1 cellular context compared by ENCODE assay signal in genomic region chr6:36546958-36547645, GRCh38.
A peak's percentile ranks its signal among the peaks of the same experiment; 100 is the strongest.
TF ChIP-seq lines count a peak whose summit lies in the region.

Gene STK38, minus strand, starts transcription at chr6:36547479. Its CDS starts 7,277 bp downstream, at chr6:36540202.

TF ChIP-seq in HepG2, 621 proteins besides CTCF, POLR2A, EP300 and RAD21 (continued from another document and continues in another):
- TF ChIP-seq ZBTB33 (CRISPR knock-in tag; IDR thresholded peaks at IDR 0.05) = no peak
- 0 out of 2 replicates have a peak, but pooled peaks have one; percentile 60 for TF ChIP-seq ZNF747 (CRISPR knock-in tag; IDR thresholded peaks at IDR 0.05; ENCODE audit: borderline replicate concordance)
- TF ChIP-seq STAT6 (CRISPR knock-in tag; IDR thresholded peaks at IDR 0.05; ENCODE audit: borderline replicate concordance) = peak; percentile 93; the same call in 1 of the 2 replicates
- TF ChIP-seq DMTF1 (CRISPR knock-in tag; IDR thresholded peaks at IDR 0.05) = no peak
- TF ChIP-seq, protein P1, sequence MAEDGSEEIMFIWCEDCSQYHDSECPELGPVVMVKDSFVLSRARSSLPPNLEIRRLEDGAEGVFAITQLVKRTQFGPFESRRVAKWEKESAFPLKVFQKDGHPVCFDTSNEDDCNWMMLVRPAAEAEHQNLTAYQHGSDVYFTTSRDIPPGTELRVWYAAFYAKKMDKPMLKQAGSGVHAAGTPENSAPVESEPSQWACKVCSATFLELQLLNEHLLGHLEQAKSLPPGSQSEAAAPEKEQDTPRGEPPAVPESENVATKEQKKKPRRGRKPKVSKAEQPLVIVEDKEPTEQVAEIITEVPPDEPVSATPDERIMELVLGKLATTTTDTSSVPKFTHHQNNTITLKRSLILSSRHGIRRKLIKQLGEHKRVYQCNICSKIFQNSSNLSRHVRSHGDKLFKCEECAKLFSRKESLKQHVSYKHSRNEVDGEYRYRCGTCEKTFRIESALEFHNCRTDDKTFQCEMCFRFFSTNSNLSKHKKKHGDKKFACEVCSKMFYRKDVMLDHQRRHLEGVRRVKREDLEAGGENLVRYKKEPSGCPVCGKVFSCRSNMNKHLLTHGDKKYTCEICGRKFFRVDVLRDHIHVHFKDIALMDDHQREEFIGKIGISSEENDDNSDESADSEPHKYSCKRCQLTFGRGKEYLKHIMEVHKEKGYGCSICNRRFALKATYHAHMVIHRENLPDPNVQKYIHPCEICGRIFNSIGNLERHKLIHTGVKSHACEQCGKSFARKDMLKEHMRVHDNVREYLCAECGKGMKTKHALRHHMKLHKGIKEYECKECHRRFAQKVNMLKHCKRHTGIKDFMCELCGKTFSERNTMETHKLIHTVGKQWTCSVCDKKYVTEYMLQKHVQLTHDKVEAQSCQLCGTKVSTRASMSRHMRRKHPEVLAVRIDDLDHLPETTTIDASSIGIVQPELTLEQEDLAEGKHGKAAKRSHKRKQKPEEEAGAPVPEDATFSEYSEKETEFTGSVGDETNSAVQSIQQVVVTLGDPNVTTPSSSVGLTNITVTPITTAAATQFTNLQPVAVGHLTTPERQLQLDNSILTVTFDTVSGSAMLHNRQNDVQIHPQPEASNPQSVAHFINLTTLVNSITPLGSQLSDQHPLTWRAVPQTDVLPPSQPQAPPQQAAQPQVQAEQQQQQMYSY (CRISPR knock-in tag; IDR thresholded peaks at IDR 0.05) = peak; percentile 32; the same call in 1 of the 2 replicates
- no peak for TF ChIP-seq PHF5A (CRISPR knock-in tag; IDR thresholded peaks at IDR 0.05; ENCODE audit: low read depth, unreplicated experiment)
- 0 out of 2 replicates have a peak, but pooled peaks have one; percentile 27 for TF ChIP-seq MIER3 (CRISPR knock-in tag; IDR thresholded peaks at IDR 0.05; ENCODE audit: borderline replicate concordance)
- TF ChIP-seq, protein P2, sequence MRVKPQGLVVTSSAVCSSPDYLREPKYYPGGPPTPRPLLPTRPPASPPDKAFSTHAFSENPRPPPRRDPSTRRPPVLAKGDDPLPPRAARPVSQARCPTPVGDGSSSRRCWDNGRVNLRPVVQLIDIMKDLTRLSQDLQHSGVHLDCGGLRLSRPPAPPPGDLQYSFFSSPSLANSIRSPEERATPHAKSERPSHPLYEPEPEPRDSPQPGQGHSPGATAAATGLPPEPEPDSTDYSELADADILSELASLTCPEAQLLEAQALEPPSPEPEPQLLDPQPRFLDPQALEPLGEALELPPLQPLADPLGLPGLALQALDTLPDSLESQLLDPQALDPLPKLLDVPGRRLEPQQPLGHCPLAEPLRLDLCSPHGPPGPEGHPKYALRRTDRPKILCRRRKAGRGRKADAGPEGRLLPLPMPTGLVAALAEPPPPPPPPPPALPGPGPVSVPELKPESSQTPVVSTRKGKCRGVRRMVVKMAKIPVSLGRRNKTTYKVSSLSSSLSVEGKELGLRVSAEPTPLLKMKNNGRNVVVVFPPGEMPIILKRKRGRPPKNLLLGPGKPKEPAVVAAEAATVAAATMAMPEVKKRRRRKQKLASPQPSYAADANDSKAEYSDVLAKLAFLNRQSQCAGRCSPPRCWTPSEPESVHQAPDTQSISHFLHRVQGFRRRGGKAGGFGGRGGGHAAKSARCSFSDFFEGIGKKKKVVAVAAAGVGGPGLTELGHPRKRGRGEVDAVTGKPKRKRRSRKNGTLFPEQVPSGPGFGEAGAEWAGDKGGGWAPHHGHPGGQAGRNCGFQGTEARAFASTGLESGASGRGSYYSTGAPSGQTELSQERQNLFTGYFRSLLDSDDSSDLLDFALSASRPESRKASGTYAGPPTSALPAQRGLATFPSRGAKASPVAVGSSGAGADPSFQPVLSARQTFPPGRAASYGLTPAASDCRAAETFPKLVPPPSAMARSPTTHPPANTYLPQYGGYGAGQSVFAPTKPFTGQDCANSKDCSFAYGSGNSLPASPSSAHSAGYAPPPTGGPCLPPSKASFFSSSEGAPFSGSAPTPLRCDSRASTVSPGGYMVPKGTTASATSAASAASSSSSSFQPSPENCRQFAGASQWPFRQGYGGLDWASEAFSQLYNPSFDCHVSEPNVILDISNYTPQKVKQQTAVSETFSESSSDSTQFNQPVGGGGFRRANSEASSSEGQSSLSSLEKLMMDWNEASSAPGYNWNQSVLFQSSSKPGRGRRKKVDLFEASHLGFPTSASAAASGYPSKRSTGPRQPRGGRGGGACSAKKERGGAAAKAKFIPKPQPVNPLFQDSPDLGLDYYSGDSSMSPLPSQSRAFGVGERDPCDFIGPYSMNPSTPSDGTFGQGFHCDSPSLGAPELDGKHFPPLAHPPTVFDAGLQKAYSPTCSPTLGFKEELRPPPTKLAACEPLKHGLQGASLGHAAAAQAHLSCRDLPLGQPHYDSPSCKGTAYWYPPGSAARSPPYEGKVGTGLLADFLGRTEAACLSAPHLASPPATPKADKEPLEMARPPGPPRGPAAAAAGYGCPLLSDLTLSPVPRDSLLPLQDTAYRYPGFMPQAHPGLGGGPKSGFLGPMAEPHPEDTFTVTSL (CRISPR knock-in tag; IDR thresholded peaks at IDR 0.05; ENCODE audit: borderline replicate concordance) = peak; percentile 39; the same call in 1 of the 2 replicates
- no peak for TF ChIP-seq SMAD9 (CRISPR knock-in tag; IDR thresholded peaks at IDR 0.05)
- TF ChIP-seq ZNF3 (CRISPR knock-in tag; IDR thresholded peaks at IDR 0.05) = no peak
- TF ChIP-seq RFX3 (CRISPR knock-in tag; IDR thresholded peaks at IDR 0.05) = no peak; the same call in 1 of the 2 replicates
- TF ChIP-seq GATAD1 (CRISPR knock-in tag; IDR thresholded peaks at IDR 0.05) = peak; percentile 54; the same call in 1 of the 2 replicates
- no peak for TF ChIP-seq ZNF567 (CRISPR knock-in tag; IDR thresholded peaks at IDR 0.05; ENCODE audit: borderline replicate concordance)
- TF ChIP-seq ZNF766 (CRISPR knock-in tag; IDR thresholded peaks at IDR 0.05; ENCODE audit: borderline replicate concordance) = no peak
- TF ChIP-seq ZNF589 (CRISPR knock-in tag; conservative IDR thresholded peaks at IDR 0.05) = no peak
- peak; percentile 67; the same call in 1 of the 2 replicates for TF ChIP-seq DR1 (CRISPR knock-in tag; IDR thresholded peaks at IDR 0.05)
- no peak for TF ChIP-seq ZSCAN22 (CRISPR knock-in tag; IDR thresholded peaks at IDR 0.05)
- TF ChIP-seq RBFOX2 (IDR thresholded peaks at IDR 0.05; ENCODE audit: low read depth, low read length) = peak; percentile 88
- TF ChIP-seq BCL3 (CRISPR knock-in tag; IDR thresholded peaks at IDR 0.05) = peak; percentile 78; the same call in 1 of the 2 replicates
- peak; percentile 75; the same call in 1 of the 2 replicates for TF ChIP-seq HOXA3 (CRISPR knock-in tag; IDR thresholded peaks at IDR 0.05)
- TF ChIP-seq HDAC6 (IDR thresholded peaks at IDR 0.05; ENCODE audit: low read depth, low read length) = no peak
- TF ChIP-seq SIN3B (IDR thresholded peaks at IDR 0.05; ENCODE audit: low read length) = no peak
- TF ChIP-seq ZUFSP (CRISPR knock-in tag; IDR thresholded peaks at IDR 0.05; ENCODE audit: borderline replicate concordance) = no peak
- TF ChIP-seq SMC3 (IDR thresholded peaks at IDR 0.05; ENCODE audit: low read length) = no peak
- no peak for TF ChIP-seq ZNF446 (CRISPR knock-in tag; IDR thresholded peaks at IDR 0.05)
- 0 out of 2 replicates have a peak, but pooled peaks have one; percentile 11 for TF ChIP-seq FOXA3 (CRISPR knock-in tag; IDR thresholded peaks at IDR 0.05)
- peak; percentile 74 for TF ChIP-seq HMGXB3 (CRISPR knock-in tag; IDR thresholded peaks at IDR 0.05; ENCODE audit: borderline replicate concordance)
- TF ChIP-seq PHF20 (CRISPR knock-in tag; IDR thresholded peaks at IDR 0.05) = peak; percentile 70
- TF ChIP-seq ZNF879 (CRISPR knock-in tag; IDR thresholded peaks at IDR 0.05) = no peak
- TF ChIP-seq SNAPC2 (CRISPR knock-in tag; IDR thresholded peaks at IDR 0.05) = peak; percentile 65; the same call in 1 of the 2 replicates
- TF ChIP-seq ZNF547 (CRISPR knock-in tag; IDR thresholded peaks at IDR 0.05) = 0 out of 2 replicates have a peak, but pooled peaks have one; percentile 32
- TF ChIP-seq RFX5 (IDR thresholded peaks at IDR 0.05; ENCODE audit: low read depth, low read length) = no peak
